8 cellular contexts compared by ENCODE assay signal in the genomic region with DNA sequence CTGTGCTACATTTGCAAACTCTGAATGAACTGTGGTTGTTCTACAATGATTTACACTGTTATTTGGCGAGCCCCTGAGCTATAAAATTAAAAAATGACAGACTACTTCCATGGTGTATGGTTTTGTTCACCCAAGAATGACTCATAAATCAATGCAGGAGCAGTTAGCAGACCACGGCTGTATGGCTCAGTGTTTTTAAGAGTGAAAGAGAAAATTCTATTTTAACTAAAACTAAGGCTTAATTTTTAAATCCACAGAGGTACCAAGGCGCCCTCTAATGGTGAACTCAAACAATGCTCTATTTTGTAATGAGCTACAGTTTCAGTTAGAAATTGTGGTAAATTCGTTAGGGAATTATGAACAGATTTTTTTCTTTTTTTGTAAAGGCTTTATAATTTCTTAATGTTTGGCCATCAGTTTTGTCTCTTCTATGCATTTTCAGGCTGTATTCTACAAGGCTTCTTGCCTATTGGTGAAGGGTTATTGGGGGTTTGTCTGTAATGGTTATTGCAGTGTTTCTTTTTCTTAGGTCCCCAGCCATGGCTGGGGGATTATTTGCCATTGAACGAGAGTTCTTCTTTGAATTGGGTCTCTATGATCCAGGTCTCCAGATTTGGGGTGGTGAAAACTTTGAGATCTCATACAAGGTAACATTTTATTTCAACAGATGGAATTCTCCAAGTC. TPM values are rescaled to one million over a fixed set of nuclear protein-coding genes. Genes with fewer than 3 reads are reported as not detected.
DNase-seq lines count a peak whose midpoint lies in the region; ATAC-seq and TF ChIP-seq lines count a peak whose summit lies in the region.

No MANE protein-coding gene starts in this region.

- TF ChIP-seq CTCF in DOHH2 (IDR thresholded peaks at IDR 0.05; ENCODE audit: low read depth, low read length, poor library complexity, severe bottlenecking) (peak; percentile 86), spleen (IDR thresholded peaks at IDR 0.05 in 8 of 11, conservative IDR thresholded peaks at IDR 0.05 in 3 of 11) (peak; percentile 8 to 76 (median 51))

- intact Hi-C loops in spleen (cut with DNase I; ENCODE audit: low total_unique reads), result no loop called here

- no peak overlapping the region for H3K4me2 ChIP-seq in DOHH2 (ENCODE audit: low read length)

- no peak overlapping the region for H3K27ac ChIP-seq in DOHH2 (ENCODE audit: low read depth, low read length)
- H3K27ac ChIP-seq in spleen, result no peak overlapping the region

- DNase-seq in A172 (ENCODE audit: low spot score), result peak; percentile 34
- DNase-seq in SW480 (ENCODE audit: low spot score), result peak; percentile 7
- DNase-seq in germinal center (ENCODE audit: low spot score), result peak; percentile 24
- no peak for DNase-seq in spleen
- no peak for DNase-seq in NK-92 (lab: John Stamatoyannopoulos, UW; ENCODE audit: unreplicated experiment)

- H3K79me2 ChIP-seq in DOHH2 (ENCODE audit: control insufficient read depth, low read length), result no peaks in the 10 kb centered on the region

- 25 to 35% (median 34%) methylated on average over 5 of the region's 5 CpGs for WGBS in spleen, 5 donors

- no peaks in the 10 kb centered on the region for H3F3A ChIP-seq in DOHH2 (ENCODE audit: control insufficient read depth, insufficient read depth)

- no peak for TF ChIP-seq POLR2A in spleen (IDR thresholded peaks at IDR 0.05)

- no peak overlapping the region for H3K4me3 ChIP-seq in DOHH2 (ENCODE audit: low read length)
- H3K4me3 ChIP-seq in spleen, result no peak overlapping the region

- ATAC-seq in HG03135 (IDR thresholded peaks at IDR 0.05; ENCODE audit: unreplicated experiment), result peak; percentile 78
- no peak for ATAC-seq in GM19035 (IDR thresholded peaks at IDR 0.05; ENCODE audit: unreplicated experiment)

- H3K4me1 ChIP-seq in DOHH2 (ENCODE audit: control insufficient read depth, low read length), result no peaks in the 10 kb centered on the region
- H3K4me1 ChIP-seq in spleen, result peaks cover 0 to 5% (median 0%) of the 10 kb centered on the region in 6 donors

- H3K36me3 ChIP-seq in DOHH2 (ENCODE audit: control insufficient read depth, low read length) (peaks cover 30% of the 10 kb centered on the region), spleen (peaks cover 0 to 53% (median 8%) of the 10 kb centered on the region in 6 donors)

- no peaks in the 10 kb centered on the region for H3K9me2 ChIP-seq in DOHH2 (replicated peaks; ENCODE audit: control insufficient read depth, low read length)

- no peaks in the 10 kb centered on the region for H4K20me1 ChIP-seq in DOHH2 (ENCODE audit: control insufficient read depth, insufficient read depth, low read depth, low read length)

- no peaks in the 10 kb centered on the region for H3K27me3 ChIP-seq in DOHH2 (ENCODE audit: control insufficient read depth, low read length)
- no peaks in the 10 kb centered on the region for H3K27me3 ChIP-seq in spleen (replicated peaks in 1 of 7)

- peaks cover 3% of the 10 kb centered on the region; the same call in 1 of the 2 replicates for H3K9me3 ChIP-seq in DOHH2 (ENCODE audit: control insufficient read depth, insufficient read depth, low read length)
- no peaks in the 10 kb centered on the region for H3K9me3 ChIP-seq in spleen

RNA-seq across cellular contexts. Expression of a gene that starts 32.5 kb away (rescaled TPM):
- total RNA-seq in A172 (2014; rRNA removed; shearing (Covaris generic)), result 259 and 290 TPM in 2 replicates
- 100 to 1,000 TPM in 5 of 7 donors, 10 to 100 TPM in 2; 78.2 to 143 (median 126) TPM for total RNA-seq in spleen
- 100 to 1,000 TPM; 116 to 421 (median 163) TPM for polyA plus RNA-seq in spleen

Comparison
In these comparisons a context has a peak if more than half of its experiments do, and no peak if none do; other contexts are left out.
1. DNase-seq: peak in A172 (single experiment), SW480 (single experiment) and germinal center (single experiment); none in spleen (single experiment) and NK-92 (single experiment).